ENCODE assay signal across 8 cellular contexts in the genomic region with DNA sequence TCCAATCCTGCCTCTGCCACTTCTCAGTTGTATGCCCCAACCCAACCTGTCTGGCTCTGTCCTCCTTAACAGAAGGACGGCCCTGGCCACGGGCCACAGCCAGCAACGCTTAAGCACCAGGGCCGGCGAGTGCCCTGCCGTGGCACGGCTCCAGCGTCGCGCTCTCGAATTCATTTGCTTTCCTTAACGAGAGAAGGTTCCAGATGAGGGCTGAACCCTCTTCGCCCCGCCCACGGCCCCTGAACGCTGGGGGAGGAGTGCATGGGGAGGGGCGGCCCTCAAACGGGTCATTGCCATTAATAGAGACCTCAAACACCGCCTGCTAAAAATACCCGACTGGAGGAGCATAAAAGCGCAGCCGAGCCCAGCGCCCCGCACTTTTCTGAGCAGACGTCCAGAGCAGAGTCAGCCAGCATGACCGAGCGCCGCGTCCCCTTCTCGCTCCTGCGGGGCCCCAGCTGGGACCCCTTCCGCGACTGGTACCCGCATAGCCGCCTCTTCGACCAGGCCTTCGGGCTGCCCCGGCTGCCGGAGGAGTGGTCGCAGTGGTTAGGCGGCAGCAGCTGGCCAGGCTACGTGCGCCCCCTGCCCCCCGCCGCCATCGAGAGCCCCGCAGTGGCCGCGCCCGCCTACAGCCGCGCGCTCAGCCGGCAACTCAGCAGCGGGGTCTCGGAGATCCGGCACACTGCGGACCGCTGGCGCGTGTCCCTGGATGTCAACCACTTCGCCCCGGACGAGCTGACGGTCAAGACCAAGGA. TPM values are rescaled to one million over a fixed set of nuclear protein-coding genes. Genes with fewer than 3 reads are reported as not detected.
DNase-seq lines count a peak whose midpoint lies in the region; ATAC-seq and TF ChIP-seq lines count a peak whose summit lies in the region.

A gene (plus strand): TSS at position 375 of the 758 bp plus-strand sequence. CDS start 40 bp downstream, at position 415.

- peak within 1 kb of the TSS; percentile 78 to 93 (median 87) for H3K27ac ChIP-seq in Peyer's patch
- peak within 1 kb of the TSS; percentile 82 for H3K27ac ChIP-seq in muscle layer of duodenum (ENCODE audit: low read length)

- H3K9me3 ChIP-seq in Peyer's patch = no peaks in the 10 kb centered on the region
- no peaks in the 10 kb centered on the region for H3K9me3 ChIP-seq in muscle layer of duodenum (ENCODE audit: control insufficient read depth in 1 of 2, low read length in 2 of 2)

- intact Hi-C loops in CD14-positive monocyte (cut with micrococcal nuclease) = no loop called here

- no peaks in the 10 kb centered on the region for H3K36me3 Mint-ChIP-seq in CD14-positive monocyte
- no peaks in the 10 kb centered on the region for H3K36me3 Mint-ChIP-seq in IgD-negative memory B cell
- peaks cover 12% of the 10 kb centered on the region for H3K36me3 Mint-ChIP-seq in activated T-helper 17 cell treated with anti-CD3 and anti-CD28 coated beads, Interleukin-2, amount 50 U/mL, for 72 hours (ENCODE audit: low read depth)

- DNase-seq in CD14-positive monocyte (ENCODE audit: low spot score) (no peak), Peyer's patch (peak; percentile 76 to 93 (median 83)), fibroblast of gingiva (ENCODE audit: low read depth) (peak; percentile 91)

- H3K4me1 ChIP-seq in Peyer's patch (peaks cover 0 to 47% (median 0%) of the 10 kb centered on the region in 4 donors), muscle layer of duodenum (ENCODE audit: control insufficient read depth in 1 of 2, insufficient read depth in 2 of 2, low read length in 2 of 2) (peaks cover 7 to 31% of the 10 kb centered on the region in 2 donors)

- H3K27me3 ChIP-seq in Peyer's patch = no peaks in the 10 kb centered on the region
- H3K27me3 ChIP-seq in muscle layer of duodenum (ENCODE audit: low read depth, low read length) = no peaks in the 10 kb centered on the region

- H3K27ac Mint-ChIP-seq in CD14-positive monocyte (peak within 1 kb of the TSS in 5 of 7 donors; percentile 9 to 86 (median 54)), IgD-negative memory B cell (peak within 1 kb of the TSS; percentile 76 to 82 (median 81))
- H3K27ac Mint-ChIP-seq in activated T-helper 17 cell treated with anti-CD3 and anti-CD28 coated beads, Interleukin-2, amount 50 U/mL, for 72 hours = peak within 1 kb of the TSS; percentile 94

- H3K4me1 Mint-ChIP-seq in CD14-positive monocyte (peaks cover 15% of the 10 kb centered on the region), IgD-negative memory B cell (peaks cover 4 to 9% (median 6%) of the 10 kb centered on the region in 3 donors)
- H3K4me1 Mint-ChIP-seq in activated T-helper 17 cell treated with anti-CD3 and anti-CD28 coated beads, Interleukin-2, amount 50 U/mL, for 72 hours = peaks cover 5% of the 10 kb centered on the region

- TF ChIP-seq POLR2A in Peyer's patch (IDR thresholded peaks at IDR 0.05) = peak; percentile 55 to 62

- H3K36me3 ChIP-seq in Peyer's patch (no peaks in the 10 kb centered on the region), muscle layer of duodenum (ENCODE audit: control insufficient read depth in 1 of 2, insufficient read depth in 2 of 2, low read length in 2 of 2) (peaks cover 0 to 7% of the 10 kb centered on the region in 2 donors)

- TF ChIP-seq CTCF in CD14-positive monocyte (IDR thresholded peaks at IDR 0.05) (no peak), Peyer's patch (IDR thresholded peaks at IDR 0.05) (no peak), subcutaneous adipose tissue (IDR thresholded peaks at IDR 0.05; ENCODE audit: low read depth) (no peak)

- H3K9me3 Mint-ChIP-seq in CD14-positive monocyte (no peaks in the 10 kb centered on the region), IgD-negative memory B cell (no peaks in the 10 kb centered on the region)
- no peaks in the 10 kb centered on the region for H3K9me3 Mint-ChIP-seq in activated T-helper 17 cell treated with anti-CD3 and anti-CD28 coated beads, Interleukin-2, amount 50 U/mL, for 72 hours

- peak within 1 kb of the TSS; percentile 92 to 95 for H3K4me3 Mint-ChIP-seq in CD14-positive monocyte
- peak within 1 kb of the TSS; percentile 83 to 97 (median 93) for H3K4me3 Mint-ChIP-seq in IgD-negative memory B cell
- H3K4me3 Mint-ChIP-seq in activated T-helper 17 cell treated with anti-CD3 and anti-CD28 coated beads, Interleukin-2, amount 50 U/mL, for 72 hours = peak within 1 kb of the TSS; percentile 80

- ATAC-seq in GM19463 (IDR thresholded peaks at IDR 0.05; ENCODE audit: unreplicated experiment) = peak; percentile 68
- ATAC-seq in activated T-helper 17 cell treated with anti-CD3 and anti-CD28 coated beads, Interleukin-2, amount 50 U/mL, for 72 hours (replicated peaks) = peak; percentile 57

- H3K4me3 ChIP-seq in Peyer's patch (peak within 1 kb of the TSS; percentile 60 to 82 (median 72)), muscle layer of duodenum (ENCODE audit: low read depth in 1 of 2, low read length in 2 of 2) (peak within 1 kb of the TSS; percentile 67 to 95)

- H3K27me3 Mint-ChIP-seq in CD14-positive monocyte (ENCODE audit: low read depth in 3 of 3) (peaks cover 5 to 21% (median 8%) of the 10 kb centered on the region in 3 donors), IgD-negative memory B cell (peaks cover 4% of the 10 kb centered on the region)
- no peaks in the 10 kb centered on the region for H3K27me3 Mint-ChIP-seq in activated T-helper 17 cell treated with anti-CD3 and anti-CD28 coated beads, Interleukin-2, amount 50 U/mL, for 72 hours

RNA-seq across cellular contexts. Expression of the gene that starts here (rescaled TPM):
- polyA plus RNA-seq in CD14-positive monocyte = 1 to 10 TPM; 8.3 to 8.9 TPM
- 76.4 TPM for polyA plus RNA-seq in IgD-negative memory B cell
- 100 to 1,000 TPM in 1 of 4 donors, 10 to 100 TPM in 3; 59.0 to 139 (median 88.3) TPM for total RNA-seq in Peyer's patch
- 10 to 100 TPM; 28.0 to 71.7 TPM for total RNA-seq in activated T-helper 17 cell treated with anti-CD3 and anti-CD28 coated beads, Interleukin-2, amount 50 U/mL, for 72 hours
- 100 to 1,000 TPM; 196 to 300 (median 263) TPM for total RNA-seq in subcutaneous adipose tissue
